Comparison of ENCODE assay signal across 13 cellular contexts in the genomic region with DNA sequence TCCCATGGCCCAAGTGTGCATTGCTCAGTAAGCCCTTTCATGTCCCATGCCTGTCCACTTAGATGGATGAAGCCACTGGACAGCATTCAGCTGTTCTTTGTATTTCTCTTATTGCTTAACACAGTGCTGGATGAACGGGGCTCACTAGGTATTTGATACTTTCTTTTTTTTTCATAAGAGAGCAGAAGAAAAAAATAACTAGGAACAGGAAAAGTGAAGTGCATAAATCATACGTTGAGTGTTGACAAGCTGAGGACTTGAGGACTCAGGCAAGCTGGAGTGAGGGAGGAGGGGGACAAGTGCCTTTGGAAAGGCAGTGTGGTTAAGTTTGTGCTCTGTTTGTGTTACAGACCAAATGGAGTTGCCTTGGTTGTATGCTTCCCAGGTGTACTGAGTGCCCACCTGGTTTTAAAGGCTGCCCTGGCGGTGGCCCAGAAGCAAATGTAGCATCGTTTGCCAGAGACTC.
DNase-seq lines count a peak whose midpoint lies in the region; ATAC-seq and TF ChIP-seq lines count a peak whose summit lies in the region.
"Had no signal": no experiment of that assay in that cellular context is flagged by ENCODE, and none has a peak within 500 bp of the region (broad histone marks: within the 10 kb centered on the region; RNA-seq: fewer than 3 reads in every experiment).

No MANE protein-coding gene starts in this region.

- H3K4me1 Mint-ChIP-seq in naive B cell: peaks cover 78 to 96% (median 92%) of the 10 kb centered on the region in 3 donors

- ATAC-seq in SK-N-SH treated with all-trans-retinoic acid at 6 μM for 48 hours: peak; percentile 28
- no peak for ATAC-seq in naive B cell (ENCODE audit: low read depth in 2 of 2)
- no peak for ATAC-seq in HG03469 (IDR thresholded peaks at IDR 0.05; ENCODE audit: unreplicated experiment)
- ATAC-seq in HG02981 (IDR thresholded peaks at IDR 0.05; ENCODE audit: unreplicated experiment): no peak
- ATAC-seq: activated CD4-positive, CD25-positive, alpha-beta regulatory T cell treated with anti-CD3 and anti-CD28 coated beads, Interleukin-2, amount 50 U/mL, for 24 hours; activated T-cell treated with anti-CD3 and anti-CD28 coated beads, Interleukin-2, amount 50 U/mL, for 72 hours had no signal

- no peaks in the 10 kb centered on the region for H3K27me3 Mint-ChIP-seq in naive B cell

- H3K9me3 Mint-ChIP-seq in naive B cell: no peaks in the 10 kb centered on the region
- H3K9me3 Mint-ChIP-seq: activated T-cell treated with anti-CD3 and anti-CD28 coated beads, Interleukin-2, amount 50 U/mL, for 72 hours had no signal

- peak overlapping the region; percentile 18 to 91 (median 72) for H3K4me3 Mint-ChIP-seq in naive B cell

- H3K36me3 Mint-ChIP-seq in naive B cell: no peaks in the 10 kb centered on the region

- DNase-seq in DMS79 (lab: John Stamatoyannopoulos, UW) (peak; percentile 97), NCI-H1105 (lab: John Stamatoyannopoulos, UW) (peak; percentile 76), naive B cell (no peak)
- no peak for DNase-seq in stimulated activated CD4-positive, alpha-beta T cell treated with anti-CD3 and anti-CD28 coated beads, Interleukin-12 subunit alpha, Interleukin-12 subunit beta, amount 100 ng/mL, for 4 hours
- DNase-seq in stimulated activated naive CD4-positive, alpha-beta T cell (lab: John Stamatoyannopoulos, UW): no peak
- DNase-seq: activated T-cell treated with anti-CD3 and anti-CD28 coated beads, Interleukin-2, amount 50 U/mL, for 72 hours; kidney; NCI-H1930; Right ventricle myocardium superior had no signal

- H3K27ac Mint-ChIP-seq in naive B cell: peak overlapping the region; percentile 80 to 98 (median 96)
- H3K27ac Mint-ChIP-seq: activated T-cell treated with anti-CD3 and anti-CD28 coated beads, Interleukin-2, amount 50 U/mL, for 72 hours had no signal

TF ChIP-seq in SK-N-SH treated with all-trans-retinoic acid at 6 μM for 48 hours, 23 proteins besides CTCF, POLR2A, EP300 and RAD21:
- TF ChIP-seq ISL1 (CRISPR knock-in tag; IDR thresholded peaks at IDR 0.05) (0 out of 2 replicates have a peak, but pooled peaks have one; percentile 6), SNAI2 (CRISPR knock-in tag; IDR thresholded peaks at IDR 0.05) (no peak), ZFP3 (CRISPR knock-in tag; IDR thresholded peaks at IDR 0.05) (no peak), TOX (CRISPR knock-in tag; IDR thresholded peaks at IDR 0.05; ENCODE audit: borderline replicate concordance) (no peak), CSDC2 (CRISPR knock-in tag; IDR thresholded peaks at IDR 0.05) (no peak), ARNTL (CRISPR knock-in tag; IDR thresholded peaks at IDR 0.05; ENCODE audit: borderline replicate concordance, low read depth) (no peak), OSR1 (CRISPR knock-in tag; IDR thresholded peaks at IDR 0.05) (no peak)

Comparison
In these comparisons a context has a peak if more than half of its experiments do, and no peak if none do; other contexts are left out.
1. DNase-seq: peak in DMS79 (single experiment) and NCI-H1105 (single experiment); none in naive B cell (single experiment), stimulated activated CD4-positive, alpha-beta T cell treated with anti-CD3 and anti-CD28 coated beads, Interleukin-12 subunit alpha, Interleukin-12 subunit beta, amount 100 ng/mL, for 4 hours (single experiment) and stimulated activated naive CD4-positive, alpha-beta T cell (0 of 6).